8 cellular contexts compared by ENCODE assay signal in the genomic region with DNA sequence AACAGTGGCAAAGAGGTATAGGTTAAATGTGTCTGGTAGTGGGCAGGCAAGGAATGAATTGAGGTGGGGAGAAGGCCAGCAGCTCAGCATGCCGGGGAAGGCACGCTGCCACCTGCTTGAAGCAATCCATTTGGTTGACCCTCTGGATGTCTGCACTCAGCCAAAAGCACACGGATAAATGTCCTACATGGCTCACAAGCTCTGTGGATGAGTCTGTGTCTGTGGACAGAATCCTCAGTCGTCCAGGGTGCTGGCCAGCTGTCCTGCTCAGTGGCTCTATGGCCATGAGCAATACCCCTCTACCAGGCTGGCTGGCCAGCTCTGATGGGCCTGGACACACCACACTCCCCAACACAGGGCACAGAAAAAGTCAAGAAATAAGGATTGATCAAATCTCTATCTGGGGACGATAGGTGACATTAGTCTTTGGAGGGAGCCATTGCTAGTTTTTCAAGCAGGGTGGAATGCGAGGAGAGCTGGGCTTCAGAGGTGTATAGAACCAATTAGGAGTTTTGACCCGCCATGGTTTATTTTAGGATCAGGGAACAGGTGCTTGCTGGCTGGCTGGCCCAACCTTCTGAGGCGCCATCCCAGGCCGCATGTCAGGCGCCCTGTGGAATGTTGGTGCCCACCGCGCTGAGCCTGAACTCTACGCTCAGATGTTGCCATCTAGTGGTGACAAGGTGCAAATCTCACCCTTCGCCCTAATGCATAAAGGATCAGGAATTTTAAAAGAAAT.
DNase-seq lines count a peak whose midpoint lies in the region; ATAC-seq and TF ChIP-seq lines count a peak whose summit lies in the region.

No MANE protein-coding gene starts in this region.

- in situ Hi-C loops in KBM-7 (cut with MboI; ENCODE audit: low pct_unique_long_range_greater_than_20kb, low sequenced_read_pairs): loop anchor here (25.0 kb wide), 1 partner anchor 1176 kb away; the partner anchor contains the start of gene IGFBP3

- TF ChIP-seq POLR2A in erythroblast (IDR thresholded peaks at IDR 0.05; ENCODE audit: low read length): no peak

- peak; percentile 30 for DNase-seq in SIG-M5 treated with dmso at 0.1 percent for 504 hours (lab: John Stamatoyannopoulos, UW; ENCODE audit: unreplicated experiment)
- no peak for DNase-seq in SIG-M5 (lab: John Stamatoyannopoulos, UW)
- peak; percentile 44 for DNase-seq in KBM-7
- DNase-seq in SKM-1 treated with dmso at 0.1 percent for 144 hours (lab: John Stamatoyannopoulos, UW; ENCODE audit: unreplicated experiment): peak; percentile 22
- DNase-seq in erythroblast (lab: John Stamatoyannopoulos, UW): peak; percentile 15 to 59
- DNase-seq in myocyte (ENCODE audit: low read depth): peak; percentile 97

- peak; percentile 71 for ATAC-seq in GM21381 (IDR thresholded peaks at IDR 0.05; ENCODE audit: unreplicated experiment)
- no peak for ATAC-seq in GM18870 (IDR thresholded peaks at IDR 0.05; ENCODE audit: unreplicated experiment)
